Comparison of ENCODE assay signal across 9 cellular contexts in genomic region chr5:140965905-140966292, GRCh38. TPM values are rescaled to one million over a fixed set of nuclear protein-coding genes. Genes with fewer than 3 reads are reported as not detected.
DNase-seq lines count a peak whose midpoint lies in the region; ATAC-seq, FAIRE-seq and TF ChIP-seq lines count a peak whose summit lies in the region.
"Had no signal": no experiment of that assay in that cellular context is flagged by ENCODE, and none has a peak within 500 bp of the region (broad histone marks: within the 10 kb centered on the region; RNA-seq: fewer than 3 reads in every experiment).

No MANE protein-coding gene starts in this region.

- peaks cover 15% of the 10 kb centered on the region for H3K4me1 Mint-ChIP-seq in astrocyte (ENCODE audit: low read depth, unreplicated experiment)
- H3K4me1 Mint-ChIP-seq in stimulated activated naive B cell treated with anti-CD40 and anti-IgM and Interleukin-4, amounts not matched to agents 10 μg/mL and 1 μg/mL and 100 μg/mL, for 72 hours, result peaks cover 0 to 2% of the 10 kb centered on the region in 2 donors
- no peaks in the 10 kb centered on the region for H3K4me1 Mint-ChIP-seq in activated CD4-positive, alpha-beta memory T cell treated with anti-CD3 and anti-CD28 coated beads, Interleukin-2, amount 10 ng/mL, durations not matched to agents 7 days and 5 days

- no peak for DNase-seq in astrocyte (ENCODE audit: low read depth)
- DNase-seq in stimulated activated naive B cell treated with anti-CD40 and anti-IgM and Interleukin-4, amounts not matched to agents 10 μg/mL and 1 μg/mL and 100 μg/mL, for 72 hours, result no peak
- DNase-seq in CD1c-positive myeloid dendritic cell (ENCODE audit: extremely low spot score), result no peak
- no peak for DNase-seq in activated CD4-positive, alpha-beta memory T cell treated with anti-CD3 and anti-CD28 coated beads, Interleukin-2, amount 10 ng/mL, durations not matched to agents 7 days and 5 days

- peak overlapping the region; percentile 95 for H3K27ac Mint-ChIP-seq in astrocyte (ENCODE audit: unreplicated experiment)
- peak overlapping the region; percentile 11 for H3K27ac Mint-ChIP-seq in stimulated activated naive B cell treated with anti-CD40 and anti-IgM and Interleukin-4, amounts not matched to agents 10 μg/mL and 1 μg/mL and 100 μg/mL, for 72 hours
- H3K27ac Mint-ChIP-seq in activated CD4-positive, alpha-beta memory T cell treated with anti-CD3 and anti-CD28 coated beads, Interleukin-2, amount 10 ng/mL, durations not matched to agents 7 days and 5 days, result no peak overlapping the region

- H3K27ac ChIP-seq in HUES64 (ENCODE audit: low read depth, low read length), result peak overlapping the region; percentile 36; the same call in 1 of the 2 replicates
- no peak overlapping the region for H3K27ac ChIP-seq in astrocyte (ENCODE audit: low read depth, low read length)
- H3K27ac ChIP-seq in iPS-20b (ENCODE audit: low read length), result no peak overlapping the region
- H3K27ac ChIP-seq: HL-60 had no signal

- H3K9me3 Mint-ChIP-seq in astrocyte (ENCODE audit: unreplicated experiment), result no peaks in the 10 kb centered on the region
- H3K9me3 Mint-ChIP-seq in stimulated activated naive B cell treated with anti-CD40 and anti-IgM and Interleukin-4, amounts not matched to agents 10 μg/mL and 1 μg/mL and 100 μg/mL, for 72 hours, result no peaks in the 10 kb centered on the region
- H3K9me3 Mint-ChIP-seq in activated CD4-positive, alpha-beta memory T cell treated with anti-CD3 and anti-CD28 coated beads, Interleukin-2, amount 10 ng/mL, durations not matched to agents 7 days and 5 days, result peaks cover 3% of the 10 kb centered on the region

- ATAC-seq in stimulated activated naive B cell treated with anti-CD40 and anti-IgM and Interleukin-4, amounts not matched to agents 10 μg/mL and 1 μg/mL and 100 μg/mL, for 72 hours (replicated peaks), result no peak
- ATAC-seq in HG02885 (IDR thresholded peaks at IDR 0.05; ENCODE audit: poor library complexity, unreplicated experiment) (no peak), GM21367 (IDR thresholded peaks at IDR 0.05; ENCODE audit: unreplicated experiment) (no peak)

- H3K4me1 ChIP-seq in HUES64 (ENCODE audit: insufficient read depth, low read length) (peaks cover 30% of the 10 kb centered on the region), astrocyte (ENCODE audit: insufficient read depth, low read length) (no peaks in the 10 kb centered on the region), iPS-20b (ENCODE audit: insufficient read depth, low read length) (peaks cover 15% of the 10 kb centered on the region; the same call in 1 of the 2 replicates)

- POLR2A ChIA-PET in activated CD4-positive, alpha-beta memory T cell treated with anti-CD3 and anti-CD28 coated beads, Interleukin-2, amount 10 ng/mL, durations not matched to agents 7 days and 5 days (lab: Charles Lee), result no interaction called here

- peak overlapping the region; percentile 90 for H2AFZ ChIP-seq in astrocyte (ENCODE audit: low read depth, low read length)

- H3K27me3 ChIP-seq in HUES64 (ENCODE audit: insufficient read depth, low read length), result peaks cover 48% of the 10 kb centered on the region
- H3K27me3 ChIP-seq in astrocyte (ENCODE audit: insufficient read depth, low read length), result peaks cover 5% of the 10 kb centered on the region
- H3K27me3 ChIP-seq in iPS-20b (ENCODE audit: insufficient read depth, low read length), result peaks cover 53% of the 10 kb centered on the region

- H3K4me2 ChIP-seq in astrocyte (ENCODE audit: low read length), result peak overlapping the region; percentile 85

- H3K36me3 ChIP-seq in HUES64 (ENCODE audit: insufficient read depth, low read length), result no peaks in the 10 kb centered on the region
- H3K36me3 ChIP-seq in astrocyte (ENCODE audit: insufficient read depth, low read length), result no peaks in the 10 kb centered on the region
- no peaks in the 10 kb centered on the region for H3K36me3 ChIP-seq in iPS-20b (ENCODE audit: insufficient read depth, low read depth, low read length)

- peak overlapping the region; percentile 59; the same call in 1 of the 2 replicates for H3K9ac ChIP-seq in HUES64 (ENCODE audit: low read depth, low read length)
- H3K9ac ChIP-seq in astrocyte (ENCODE audit: low read length), result no peak overlapping the region
- peak overlapping the region; percentile 69; the same call in 1 of the 2 replicates for H3K9ac ChIP-seq in iPS-20b (ENCODE audit: low read depth, low read length)

- peak overlapping the region; percentile 88 for H3K4me3 Mint-ChIP-seq in astrocyte (ENCODE audit: unreplicated experiment)
- peak overlapping the region in 1 of 2 donors; percentile 19 for H3K4me3 Mint-ChIP-seq in stimulated activated naive B cell treated with anti-CD40 and anti-IgM and Interleukin-4, amounts not matched to agents 10 μg/mL and 1 μg/mL and 100 μg/mL, for 72 hours
- H3K4me3 Mint-ChIP-seq in activated CD4-positive, alpha-beta memory T cell treated with anti-CD3 and anti-CD28 coated beads, Interleukin-2, amount 10 ng/mL, durations not matched to agents 7 days and 5 days, result no peak overlapping the region

- CTCF ChIA-PET in activated CD4-positive, alpha-beta memory T cell treated with anti-CD3 and anti-CD28 coated beads, Interleukin-2, amount 10 ng/mL, durations not matched to agents 7 days and 5 days (lab: Charles Lee), result no interaction called here

- H4K20me1 ChIP-seq in astrocyte (ENCODE audit: insufficient read depth, low read length), result no peaks in the 10 kb centered on the region

- H3K27me3 Mint-ChIP-seq in astrocyte (ENCODE audit: low read depth, unreplicated experiment), result no peaks in the 10 kb centered on the region
- peaks cover 27 to 47% of the 10 kb centered on the region in 2 donors for H3K27me3 Mint-ChIP-seq in stimulated activated naive B cell treated with anti-CD40 and anti-IgM and Interleukin-4, amounts not matched to agents 10 μg/mL and 1 μg/mL and 100 μg/mL, for 72 hours
- H3K27me3 Mint-ChIP-seq in activated CD4-positive, alpha-beta memory T cell treated with anti-CD3 and anti-CD28 coated beads, Interleukin-2, amount 10 ng/mL, durations not matched to agents 7 days and 5 days, result peaks cover 24% of the 10 kb centered on the region

- no peaks in the 10 kb centered on the region for H3K79me2 ChIP-seq in astrocyte (ENCODE audit: insufficient read depth, low read length)

- under 1% methylated on average over 9 of the region's 9 CpGs for WGBS in HUES64

- TF ChIP-seq CTCF in astrocyte (IDR thresholded peaks at IDR 0.05; ENCODE audit: insufficient read depth, low read depth, low read length), result no peak

- H3K36me3 Mint-ChIP-seq in astrocyte (ENCODE audit: low read depth, unreplicated experiment), result peaks cover 4% of the 10 kb centered on the region
- H3K36me3 Mint-ChIP-seq in stimulated activated naive B cell treated with anti-CD40 and anti-IgM and Interleukin-4, amounts not matched to agents 10 μg/mL and 1 μg/mL and 100 μg/mL, for 72 hours, result no peaks in the 10 kb centered on the region
- H3K36me3 Mint-ChIP-seq in activated CD4-positive, alpha-beta memory T cell treated with anti-CD3 and anti-CD28 coated beads, Interleukin-2, amount 10 ng/mL, durations not matched to agents 7 days and 5 days (ENCODE audit: low read depth), result no peaks in the 10 kb centered on the region

- no peak for FAIRE-seq in astrocyte (lab: Jason Lieb, UNC)

- H3K4me3 ChIP-seq in HUES64 (ENCODE audit: low read length) (peak overlapping the region; percentile 77), astrocyte (ENCODE audit: insufficient read depth, low read depth, low read length) (peak overlapping the region; percentile 58), iPS-20b (ENCODE audit: low read length) (peak overlapping the region; percentile 87)

- H3K9me3 ChIP-seq in HUES64 (ENCODE audit: insufficient read depth, low read depth, low read length) (no peaks in the 10 kb centered on the region), astrocyte (ENCODE audit: insufficient read depth, low read depth, low read length) (peaks cover 3% of the 10 kb centered on the region), iPS-20b (ENCODE audit: insufficient read depth, low read depth, low read length) (no peaks in the 10 kb centered on the region)

RNA-seq across cellular contexts. Expression of gene PCDHAC2, which starts 0.4 kb away (rescaled TPM):
- polyA plus RNA-seq in HUES64 (2013, experiment 1 of 2), result 2.9 TPM
- 3.0 TPM for polyA plus RNA-seq in HUES64 (2013, experiment 2 of 2)
- 6.9 and 7.7 TPM in 2 replicates for total RNA-seq in astrocyte
- not detected for total RNA-seq in activated CD4-positive, alpha-beta memory T cell treated with anti-CD3 and anti-CD28 coated beads, Interleukin-2, amount 10 ng/mL, durations not matched to agents 7 days and 5 days

RNA-seq across cellular contexts. Expression of gene PCDHAC1, which starts 39.8 kb away (rescaled TPM):
- polyA plus RNA-seq in HUES64 (2013, experiment 1 of 2), result 2.0 TPM
- 3.0 TPM for polyA plus RNA-seq in HUES64 (2013, experiment 2 of 2)
- total RNA-seq in astrocyte, result 5.7 and 5.9 TPM in 2 replicates
- total RNA-seq in activated CD4-positive, alpha-beta memory T cell treated with anti-CD3 and anti-CD28 coated beads, Interleukin-2, amount 10 ng/mL, durations not matched to agents 7 days and 5 days, result not detected
